In the genomic region with DNA sequence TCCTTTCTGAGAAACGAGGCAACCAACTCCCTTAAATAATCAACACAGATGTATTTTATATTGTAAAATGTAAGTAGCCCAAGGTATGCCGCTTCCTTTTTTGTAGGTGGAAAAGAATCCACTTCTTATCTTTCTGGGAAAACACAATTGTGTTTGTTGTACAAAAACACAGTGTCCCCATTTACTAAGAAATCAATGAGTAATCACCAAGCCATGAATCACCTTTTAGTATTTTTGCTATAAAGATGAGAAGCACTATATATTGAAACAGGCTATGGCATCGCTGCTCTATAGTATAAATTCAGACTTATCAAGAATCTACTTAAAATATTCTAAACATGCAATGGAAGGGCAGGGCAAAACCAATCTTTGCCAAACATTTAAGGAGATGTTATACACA, we compare ENCODE assay signal across 20 cellular contexts.
DNase-seq lines count a peak whose midpoint lies in the region; ATAC-seq, FAIRE-seq and TF ChIP-seq lines count a peak whose summit lies in the region.
"Had no signal": no experiment of that assay in that cellular context is flagged by ENCODE, and none has a peak within 500 bp of the region (broad histone marks: within the 10 kb centered on the region; RNA-seq: fewer than 3 reads in every experiment).

No MANE protein-coding gene starts in this region.

- H2AFZ ChIP-seq in HCT116 (ENCODE audit: low read depth, low read length, poor library complexity, severe bottlenecking), result no peak overlapping the region
- no peak overlapping the region for H2AFZ ChIP-seq in astrocyte (ENCODE audit: low read depth, low read length)
- H2AFZ ChIP-seq: GM23338 had no signal

- TF ChIP-seq CTCF in HCT116 (IDR thresholded peaks at IDR 0.05 in 2 of 3, conservative IDR thresholded peaks at IDR 0.05 in 1 of 3; ENCODE audit: borderline replicate concordance in 1 of 3, insufficient read depth in 1 of 3, low read depth in 2 of 3, low read length in 2 of 3), result no peak
- TF ChIP-seq CTCF in astrocyte (IDR thresholded peaks at IDR 0.05; ENCODE audit: insufficient read depth, low read depth, low read length), result no peak
- no peak for TF ChIP-seq CTCF in lower lobe of right lung (IDR thresholded peaks at IDR 0.05)
- TF ChIP-seq CTCF in colonic mucosa (IDR thresholded peaks at IDR 0.05), result no peak

- H3K4me2 ChIP-seq in HCT116 (ENCODE audit: low read length) (peak overlapping the region; percentile 83), astrocyte (ENCODE audit: low read length) (peak overlapping the region; percentile 3)
- H3K4me2 ChIP-seq: smooth muscle cell had no signal

- H3K27ac Mint-ChIP-seq in activated CD4-positive, alpha-beta T cell treated with anti-CD3 and anti-CD28 coated beads, Interleukin-2, amount 10 ng/mL, durations not matched to agents 24 days and 14 days, result peak overlapping the region; percentile 9
- H3K27ac Mint-ChIP-seq in astrocyte (ENCODE audit: unreplicated experiment), result no peak overlapping the region
- peak overlapping the region in 2 of 7 donors; percentile 16 to 48 for H3K27ac Mint-ChIP-seq in CD4-positive, alpha-beta memory T cell
- H3K27ac Mint-ChIP-seq: brain; naive B cell; stimulated activated naive B cell treated with anti-CD40 and anti-IgM and Interleukin-4, amounts not matched to agents 10 μg/mL and 1 μg/mL and 100 μg/mL, for 72 hours had no signal

- DNase-seq in activated CD4-positive, alpha-beta T cell treated with anti-CD3 and anti-CD28 coated beads, Interleukin-2, amount 10 ng/mL, durations not matched to agents 24 days and 14 days, result no peak
- DNase-seq in activated CD4-positive, alpha-beta T cell treated with anti-CD3 and anti-CD28 coated beads for 1 hour, result no peak
- DNase-seq in HCT116 (ENCODE audit: low read depth, low spot score) (no peak), astrocyte (ENCODE audit: low read depth) (peak; percentile 23), lower lobe of right lung (no peak), colonic mucosa (no peak)
- DNase-seq in CD4-positive, alpha-beta memory T cell, result no peak
- DNase-seq: activated CD4-positive, alpha-beta T cell treated with anti-CD3 and anti-CD28 coated beads, Interleukin-2, amount 50 U/mL, for 48 hours; left cardiac atrium; MM.1S; naive B cell; NCI-H1436 treated with DMSO at 0.1 percent for 48 hours; NCI-H510A treated with DMSO at 0.1 percent for 48 hours; nucleus accumbens; stimulated activated naive B cell treated with anti-CD40 and anti-IgM and Interleukin-4, amounts not matched to agents 10 μg/mL and 1 μg/mL and 100 μg/mL, for 72 hours had no signal

- H3K9me3 ChIP-seq in HCT116 (ENCODE audit: control insufficient read depth in 1 of 2, insufficient read depth in 1 of 2, low read depth in 1 of 2, low read length in 2 of 2) (no peaks in the 10 kb centered on the region), astrocyte (ENCODE audit: insufficient read depth, low read depth, low read length) (no peaks in the 10 kb centered on the region), lower lobe of right lung (no peaks in the 10 kb centered on the region), colonic mucosa (no peaks in the 10 kb centered on the region)
- no peaks in the 10 kb centered on the region for H3K9me3 ChIP-seq in CD4-positive, alpha-beta memory T cell (ENCODE audit: control insufficient read depth in 1 of 2, low read length in 2 of 2)

- H3K36me3 ChIP-seq in HCT116 (ENCODE audit: control insufficient read depth in 1 of 2, insufficient read depth in 2 of 2, low read length in 2 of 2) (no peaks in the 10 kb centered on the region), astrocyte (ENCODE audit: insufficient read depth, low read length) (no peaks in the 10 kb centered on the region), lower lobe of right lung (no peaks in the 10 kb centered on the region), colonic mucosa (no peaks in the 10 kb centered on the region)
- H3K36me3 ChIP-seq in CD4-positive, alpha-beta memory T cell (ENCODE audit: insufficient read depth, low read length), result no peaks in the 10 kb centered on the region

- ATAC-seq in HCT116, result no peak
- ATAC-seq in lower lobe of right lung, result no peak
- ATAC-seq in GM18498 (IDR thresholded peaks at IDR 0.05; ENCODE audit: unreplicated experiment), result no peak
- ATAC-seq: GM23338; left cardiac atrium; stimulated activated naive B cell treated with anti-CD40 and anti-IgM and Interleukin-4, amounts not matched to agents 10 μg/mL and 1 μg/mL and 100 μg/mL, for 72 hours had no signal

- H3K4me3 Mint-ChIP-seq in activated CD4-positive, alpha-beta T cell treated with anti-CD3 and anti-CD28 coated beads, Interleukin-2, amount 10 ng/mL, durations not matched to agents 24 days and 14 days, result no peak overlapping the region
- H3K4me3 Mint-ChIP-seq in astrocyte (ENCODE audit: unreplicated experiment), result no peak overlapping the region
- peak overlapping the region in 1 of 8 donors; percentile 1 for H3K4me3 Mint-ChIP-seq in CD4-positive, alpha-beta memory T cell
- H3K4me3 Mint-ChIP-seq: brain; GM23338; naive B cell; stimulated activated naive B cell treated with anti-CD40 and anti-IgM and Interleukin-4, amounts not matched to agents 10 μg/mL and 1 μg/mL and 100 μg/mL, for 72 hours had no signal

- TF ChIP-seq POLR2A in HCT116 (IDR thresholded peaks at IDR 0.05; ENCODE audit: borderline replicate concordance, extremely low read depth, insufficient read depth, insufficient read length), result no peak

- no peaks in the 10 kb centered on the region for H3K27me3 Mint-ChIP-seq in activated CD4-positive, alpha-beta T cell treated with anti-CD3 and anti-CD28 coated beads, Interleukin-2, amount 10 ng/mL, durations not matched to agents 24 days and 14 days
- no peaks in the 10 kb centered on the region for H3K27me3 Mint-ChIP-seq in astrocyte (ENCODE audit: low read depth, unreplicated experiment)
- no peaks in the 10 kb centered on the region for H3K27me3 Mint-ChIP-seq in CD4-positive, alpha-beta memory T cell
- H3K27me3 Mint-ChIP-seq: brain; naive B cell; stimulated activated naive B cell treated with anti-CD40 and anti-IgM and Interleukin-4, amounts not matched to agents 10 μg/mL and 1 μg/mL and 100 μg/mL, for 72 hours had no signal

- H3K27me3 ChIP-seq in HCT116 (ENCODE audit: insufficient read depth, low read length) (no peaks in the 10 kb centered on the region), astrocyte (ENCODE audit: insufficient read depth, low read length) (no peaks in the 10 kb centered on the region), lower lobe of right lung (ENCODE audit: low read depth) (no peaks in the 10 kb centered on the region), colonic mucosa (no peaks in the 10 kb centered on the region)
- H3K27me3 ChIP-seq in CD4-positive, alpha-beta memory T cell (ENCODE audit: insufficient read depth, low read length), result no peaks in the 10 kb centered on the region

- FAIRE-seq in astrocyte (lab: Jason Lieb, UNC), result no peak
- FAIRE-seq: colon had no signal

- peaks cover 30% of the 10 kb centered on the region for H3K4me1 Mint-ChIP-seq in activated CD4-positive, alpha-beta T cell treated with anti-CD3 and anti-CD28 coated beads, Interleukin-2, amount 10 ng/mL, durations not matched to agents 24 days and 14 days
- H3K4me1 Mint-ChIP-seq in astrocyte (ENCODE audit: low read depth, unreplicated experiment), result peaks cover 49% of the 10 kb centered on the region
- peaks cover 49 to 96% (median 71%) of the 10 kb centered on the region in 4 donors for H3K4me1 Mint-ChIP-seq in CD4-positive, alpha-beta memory T cell
- H3K4me1 Mint-ChIP-seq: naive B cell; stimulated activated naive B cell treated with anti-CD40 and anti-IgM and Interleukin-4, amounts not matched to agents 10 μg/mL and 1 μg/mL and 100 μg/mL, for 72 hours had no signal

- H3K4me1 ChIP-seq in HCT116 (ENCODE audit: control insufficient read depth in 1 of 2, insufficient read depth in 2 of 2, low read length in 2 of 2), result peaks cover 51 to 61% of the 10 kb centered on the region in 2 experiments
- peaks cover 26% of the 10 kb centered on the region for H3K4me1 ChIP-seq in astrocyte (ENCODE audit: insufficient read depth, low read length)
- peaks cover 22% of the 10 kb centered on the region for H3K4me1 ChIP-seq in lower lobe of right lung
- no peaks in the 10 kb centered on the region for H3K4me1 ChIP-seq in colonic mucosa
- peaks cover 43% of the 10 kb centered on the region for H3K4me1 ChIP-seq in CD4-positive, alpha-beta memory T cell (ENCODE audit: insufficient read depth, low read length)

- H4K20me1 ChIP-seq in HCT116 (ENCODE audit: insufficient read depth) (no peaks in the 10 kb centered on the region), astrocyte (ENCODE audit: insufficient read depth, low read length) (peaks cover 8% of the 10 kb centered on the region)

- H3K27ac ChIP-seq in HCT116 (ENCODE audit: low read depth, low read length) (peak overlapping the region; percentile 66; the same call in 1 of the 2 replicates), astrocyte (ENCODE audit: low read depth, low read length) (no peak overlapping the region), lower lobe of right lung (peak overlapping the region; percentile 46), colonic mucosa (no peak overlapping the region)
- H3K27ac ChIP-seq in CD4-positive, alpha-beta memory T cell (ENCODE audit: low read depth, low read length), result no peak overlapping the region

- CTCF ChIA-PET in HCT116 (lab: Charles Lee), result no interaction called here
- CTCF ChIA-PET in CD4-positive, alpha-beta memory T cell (lab: Charles Lee; ENCODE audit: partially characterized antibody), result no interaction called here

- TF ChIP-seq RAD21 in HCT116 (IDR thresholded peaks at IDR 0.05; ENCODE audit: low read depth), result no peak

- H3K9me2 ChIP-seq in HCT116 (ENCODE audit: insufficient read depth), result no peaks in the 10 kb centered on the region

- no TSS peak for BruUV-seq in HCT116 (replicated peaks; lab: Mats Ljungman, UMichigan)

- no peaks in the 10 kb centered on the region for H3K9me3 Mint-ChIP-seq in activated CD4-positive, alpha-beta T cell treated with anti-CD3 and anti-CD28 coated beads, Interleukin-2, amount 10 ng/mL, durations not matched to agents 24 days and 14 days
- no peaks in the 10 kb centered on the region for H3K9me3 Mint-ChIP-seq in astrocyte (ENCODE audit: unreplicated experiment)
- H3K9me3 Mint-ChIP-seq in CD4-positive, alpha-beta memory T cell, result peaks cover 0 to 2% (median 0%) of the 10 kb centered on the region in 8 donors
- H3K9me3 Mint-ChIP-seq: brain; GM23338; naive B cell; stimulated activated naive B cell treated with anti-CD40 and anti-IgM and Interleukin-4, amounts not matched to agents 10 μg/mL and 1 μg/mL and 100 μg/mL, for 72 hours had no signal

- RAD21 ChIA-PET in HCT116 (lab: Charles Lee; ENCODE audit: low non-redundant PET in 1 of 2, low total read pairs in 2 of 2, uncharacterized antibody in 2 of 2, unreplicated experiment in 2 of 2), result no interaction called here

- POLR2A ChIA-PET in HCT116 (lab: Charles Lee), result no interaction called here
- POLR2A ChIA-PET in CD4-positive, alpha-beta memory T cell (lab: Charles Lee; ENCODE audit: partially characterized antibody), result no interaction called here

- H3K79me2 ChIP-seq in HCT116 (ENCODE audit: insufficient read depth, low read length) (no peaks in the 10 kb centered on the region), astrocyte (ENCODE audit: insufficient read depth, low read length) (peaks cover 1% of the 10 kb centered on the region)

- H3K9ac ChIP-seq in HCT116 (ENCODE audit: low read length), result no peak overlapping the region
- no peak overlapping the region for H3K9ac ChIP-seq in astrocyte (ENCODE audit: low read length)
- H3K9ac ChIP-seq in colonic mucosa (ENCODE audit: low read depth in 2 of 2, low read length in 2 of 2), result no peak overlapping the region

- intact Hi-C loops in activated CD4-positive, alpha-beta T cell treated with anti-CD3 and anti-CD28 coated beads, Interleukin-2, amount 10 ng/mL, durations not matched to agents 24 days and 14 days (cut with micrococcal nuclease), result loop anchor here (5.0 kb wide), 1 partner anchor 101 kb away; no protein-coding TSS in a partner anchor
- intact Hi-C loops in HCT116 (cut with micrococcal nuclease), result no loop called here
- intact Hi-C loops in lower lobe of right lung (cut with DNase I), result no loop called here
- intact Hi-C loops in colonic mucosa (cut with DNase I), result no loop called here
- intact Hi-C loops in CD4-positive, alpha-beta memory T cell (cut with micrococcal nuclease), result no loop called here

- H3K4me3 ChIP-seq in HCT116 (replicated peaks in 1 of 2; ENCODE audit: low read depth in 1 of 2, low read length in 2 of 2), result no peak overlapping the region
- H3K4me3 ChIP-seq in astrocyte (ENCODE audit: insufficient read depth, low read depth, low read length), result no peak overlapping the region
- H3K4me3 ChIP-seq in lower lobe of right lung, result no peak overlapping the region
- no peak overlapping the region for H3K4me3 ChIP-seq in colonic mucosa
- no peak overlapping the region for H3K4me3 ChIP-seq in CD4-positive, alpha-beta memory T cell (ENCODE audit: low read length in 2 of 2)
- H3K4me3 ChIP-seq: GM23338, smooth muscle cell had no signal

- peaks cover 14% of the 10 kb centered on the region for H3K36me3 Mint-ChIP-seq in activated CD4-positive, alpha-beta T cell treated with anti-CD3 and anti-CD28 coated beads, Interleukin-2, amount 10 ng/mL, durations not matched to agents 24 days and 14 days (ENCODE audit: low read depth)
- peaks cover 5% of the 10 kb centered on the region for H3K36me3 Mint-ChIP-seq in astrocyte (ENCODE audit: low read depth, unreplicated experiment)
- peaks cover 3 to 8% of the 10 kb centered on the region in 2 donors for H3K36me3 Mint-ChIP-seq in CD4-positive, alpha-beta memory T cell
- H3K36me3 Mint-ChIP-seq: naive B cell had no signal

Comparison
In these comparisons a context has a peak if more than half of its experiments do, and no peak if none do; other contexts are left out.
1. H3K27ac ChIP-seq: peak in HCT116 (single experiment) and lower lobe of right lung (single experiment); none in astrocyte (single experiment), colonic mucosa (single experiment) and CD4-positive, alpha-beta memory T cell (single experiment).